Comparison of ENCODE assay signal across 10 cellular contexts in genomic region chr20:21323640-21324039, GRCh38. TPM values are rescaled to one million over a fixed set of nuclear protein-coding genes. Genes with fewer than 3 reads are reported as not detected.
A peak's percentile ranks its signal among the peaks of the same experiment; 100 is the strongest.
DNase-seq lines count a peak whose midpoint lies in the region; ATAC-seq, FAIRE-seq and TF ChIP-seq lines count a peak whose summit lies in the region.
"Had no signal": no experiment of that assay in that cellular context is flagged by ENCODE, and none has a peak within 500 bp of the region (broad histone marks: within the 10 kb centered on the region; RNA-seq: fewer than 3 reads in every experiment).

No MANE protein-coding gene starts in this region.

- H3K36me3 ChIP-seq in endothelial cell of umbilical vein (ENCODE audit: control insufficient read depth in 2 of 2, extremely low read depth in 1 of 2, insufficient read depth in 2 of 2, low read length in 2 of 2) = no peaks in the 10 kb centered on the region
- H3K36me3 ChIP-seq: thoracic aorta had no signal

- DNase-seq in GM04504 (ENCODE audit: low read depth) (peak; percentile 61), NCI-H2196 treated with DMSO at 0.1 percent for 48 hours (lab: John Stamatoyannopoulos, UW; ENCODE audit: unreplicated experiment) (peak; percentile 7), endothelial cell of umbilical vein (ENCODE audit: low read depth, low spot score) (peak; percentile 89), GM12892 (ENCODE audit: insufficient read length) (no peak)
- DNase-seq in natural killer cell treated with Interleukin-12 subunit alpha and Interleukin-12 subunit beta and Interleukin-15 and Interleukin-18, amount 100 ng/mL, for 72 hours (ENCODE audit: low spot score) = no peak
- no peak for DNase-seq in T-helper 2 cell treated with Interferon-gamma antibody and Interleukin-4, amounts not matched to agents 5 μg/mL and 100 μg/mL, for 36 hours (ENCODE audit: low spot score)
- DNase-seq: left cardiac atrium, NCI-H146 had no signal

- no peak overlapping the region for H2AFZ ChIP-seq in endothelial cell of umbilical vein (ENCODE audit: low read depth, low read length)

- dilution Hi-C loops in endothelial cell of umbilical vein (cut with MboI; ENCODE audit: extremely low pct_ligation_motif_present, low sequenced_read_pairs) = no loop called here

- H3K27me3 ChIP-seq in endothelial cell of umbilical vein (ENCODE audit: control insufficient read depth in 2 of 2, insufficient read depth in 2 of 2, low read length in 2 of 2) = no peaks in the 10 kb centered on the region

- no peaks in the 10 kb centered on the region for H3K27me3 Mint-ChIP-seq in natural killer cell treated with Interleukin-12 subunit alpha and Interleukin-12 subunit beta and Interleukin-15 and Interleukin-18, amount 100 ng/mL, for 72 hours
- H3K27me3 Mint-ChIP-seq in T-helper 2 cell treated with Interferon-gamma antibody and Interleukin-4, amounts not matched to agents 5 μg/mL and 100 μg/mL, for 36 hours (ENCODE audit: low read depth) = no peaks in the 10 kb centered on the region

- no peak for ATAC-seq in natural killer cell treated with Interleukin-12 subunit alpha and Interleukin-12 subunit beta and Interleukin-15 and Interleukin-18, amount 100 ng/mL, for 72 hours
- no peak for ATAC-seq in HG03025 (IDR thresholded peaks at IDR 0.05; ENCODE audit: low FRiP score, unreplicated experiment)

- CTCF ChIA-PET in endothelial cell of umbilical vein (lab: Charles Lee) = interaction anchor here (0.7 to 1.6 kb wide), 7 partner anchors 9 to 88 kb away, joined by 3 to 5 read pairs (median 3); no protein-coding TSS in a partner anchor

- no peak overlapping the region for H3K27ac Mint-ChIP-seq in natural killer cell treated with Interleukin-12 subunit alpha and Interleukin-12 subunit beta and Interleukin-15 and Interleukin-18, amount 100 ng/mL, for 72 hours
- H3K27ac Mint-ChIP-seq in T-helper 2 cell treated with Interferon-gamma antibody and Interleukin-4, amounts not matched to agents 5 μg/mL and 100 μg/mL, for 36 hours = no peak overlapping the region

- H3K4me2 ChIP-seq in endothelial cell of umbilical vein (ENCODE audit: insufficient read depth, low read length) = peak overlapping the region; percentile 31

- no peaks in the 10 kb centered on the region for H3K9me1 ChIP-seq in endothelial cell of umbilical vein (replicated peaks; ENCODE audit: control insufficient read depth, extremely low read depth, insufficient read depth, low read length)

- peaks cover 97% of the 10 kb centered on the region for H3K79me2 ChIP-seq in endothelial cell of umbilical vein (ENCODE audit: control insufficient read depth, insufficient read depth, low read length)

- H4K20me1 ChIP-seq in endothelial cell of umbilical vein (replicated peaks; ENCODE audit: control insufficient read depth, extremely low read depth, insufficient read depth, low read length) = peaks cover 8% of the 10 kb centered on the region

- no peak for TF ChIP-seq CTCF in endothelial cell of umbilical vein (IDR thresholded peaks at IDR 0.05; ENCODE audit: extremely low read depth in 1 of 2, insufficient read depth in 1 of 2, low read depth in 1 of 2, low read length in 2 of 2)

- H3K4me3 ChIP-seq in endothelial cell of umbilical vein (replicated peaks in 1 of 3; ENCODE audit: insufficient read depth in 1 of 3, low read depth in 1 of 3, low read length in 3 of 3) = no peak overlapping the region
- H3K4me3 ChIP-seq: thoracic aorta had no signal

- BruUV-seq in endothelial cell of umbilical vein (replicated peaks; lab: Mats Ljungman, UMichigan) = no TSS peak

- H3K9me3 ChIP-seq in endothelial cell of umbilical vein (replicated peaks; ENCODE audit: control insufficient read depth, insufficient read depth, low read length) = no peaks in the 10 kb centered on the region

- POLR2A ChIA-PET in endothelial cell of umbilical vein (lab: Charles Lee) = interaction anchor here (1.2 kb wide), 1 partner anchor 9 kb away, joined by 3 read pairs; no protein-coding TSS in a partner anchor

- H3K4me1 Mint-ChIP-seq in natural killer cell treated with Interleukin-12 subunit alpha and Interleukin-12 subunit beta and Interleukin-15 and Interleukin-18, amount 100 ng/mL, for 72 hours (ENCODE audit: low read depth in 2 of 2) = peaks cover 55% of the 10 kb centered on the region in 2 donors
- peaks cover 36% of the 10 kb centered on the region for H3K4me1 Mint-ChIP-seq in T-helper 2 cell treated with Interferon-gamma antibody and Interleukin-4, amounts not matched to agents 5 μg/mL and 100 μg/mL, for 36 hours (ENCODE audit: low read depth)

- peak; percentile 78 for FAIRE-seq in endothelial cell of umbilical vein (lab: Jason Lieb, UNC)
- FAIRE-seq in GM12892 (lab: Jason Lieb, UNC) = no peak

- H3K9me3 Mint-ChIP-seq in natural killer cell treated with Interleukin-12 subunit alpha and Interleukin-12 subunit beta and Interleukin-15 and Interleukin-18, amount 100 ng/mL, for 72 hours = peaks cover 3% of the 10 kb centered on the region
- peaks cover 22% of the 10 kb centered on the region for H3K9me3 Mint-ChIP-seq in T-helper 2 cell treated with Interferon-gamma antibody and Interleukin-4, amounts not matched to agents 5 μg/mL and 100 μg/mL, for 36 hours

- peak overlapping the region; percentile 14 for H3K4me3 Mint-ChIP-seq in natural killer cell treated with Interleukin-12 subunit alpha and Interleukin-12 subunit beta and Interleukin-15 and Interleukin-18, amount 100 ng/mL, for 72 hours
- H3K4me3 Mint-ChIP-seq in T-helper 2 cell treated with Interferon-gamma antibody and Interleukin-4, amounts not matched to agents 5 μg/mL and 100 μg/mL, for 36 hours = no peak overlapping the region

- no peak overlapping the region for H3K9ac ChIP-seq in endothelial cell of umbilical vein (replicated peaks; ENCODE audit: extremely low read depth, insufficient read depth, low read length)

- TF ChIP-seq POLR2A in endothelial cell of umbilical vein (IDR thresholded peaks at IDR 0.05; ENCODE audit: low read depth, low read length) (no peak), GM12892 (IDR thresholded peaks at IDR 0.05; ENCODE audit: low read depth, low read length) (no peak)

- peak overlapping the region; percentile 32 for H3K27ac ChIP-seq in endothelial cell of umbilical vein (ENCODE audit: insufficient read depth, low read depth, low read length)
- H3K27ac ChIP-seq: thoracic aorta had no signal

- peaks cover 12% of the 10 kb centered on the region for H3K36me3 Mint-ChIP-seq in natural killer cell treated with Interleukin-12 subunit alpha and Interleukin-12 subunit beta and Interleukin-15 and Interleukin-18, amount 100 ng/mL, for 72 hours
- H3K36me3 Mint-ChIP-seq in T-helper 2 cell treated with Interferon-gamma antibody and Interleukin-4, amounts not matched to agents 5 μg/mL and 100 μg/mL, for 36 hours (ENCODE audit: low read depth) = peaks cover 34% of the 10 kb centered on the region

- intact Hi-C loops in endothelial cell of umbilical vein (cut with micrococcal nuclease) = loop anchor here (1.0 to 2.0 kb wide), 2 partner anchors 15 to 20 kb away; partner anchors contain the start of gene XRN2

- H3K4me1 ChIP-seq in endothelial cell of umbilical vein (ENCODE audit: control insufficient read depth, extremely low read depth, insufficient read depth, low read length) = peaks cover 34% of the 10 kb centered on the region

TF ChIP-seq in endothelial cell of umbilical vein, 7 proteins besides CTCF, POLR2A, EP300 and RAD21:
- TF ChIP-seq JUN (IDR thresholded peaks at IDR 0.05; ENCODE audit: borderline replicate concordance, insufficient read depth, insufficient read length, low read depth) (peak; percentile 47), POLR2AphosphoS5 (IDR thresholded peaks at IDR 0.05; ENCODE audit: insufficient read depth, low read depth, low read length) (no peak), MYC (IDR thresholded peaks at IDR 0.05; ENCODE audit: low read depth, low read length) (no peak), FOS (IDR thresholded peaks at IDR 0.05; ENCODE audit: borderline replicate concordance, insufficient read depth, low read length) (peak; percentile 53), GATA2 (IDR thresholded peaks at IDR 0.05; ENCODE audit: insufficient read depth, insufficient read length, low read depth, low read length) (no peak), EZH2 (IDR thresholded peaks at IDR 0.05; ENCODE audit: borderline replicate concordance, low read depth, low read length, severe bottlenecking) (no peak)

RNA-seq across cellular contexts. Expression of gene XRN2, which starts 20.5 kb away (rescaled TPM):
- 62.5 and 66.6 TPM in 2 replicates for total RNA-seq in endothelial cell of umbilical vein
- polyA plus RNA-seq in endothelial cell of umbilical vein = 25.4 and 32.3 TPM in 2 replicates
- 44.0 and 49.3 TPM in 2 replicates for polyA plus RNA-seq in endothelial cell of umbilical vein (2011; cell fraction: cytosol; rRNA removed)
- polyA plus RNA-seq in endothelial cell of umbilical vein (2011; cell fraction: nucleus; rRNA removed) = 60.5 and 68.3 TPM in 2 replicates
- polyA plus RNA-seq in endothelial cell of umbilical vein (2012) = 57.0 and 78.8 TPM in 2 replicates
- 38.2 and 39.4 TPM in 2 replicates for polyA minus RNA-seq in endothelial cell of umbilical vein
- polyA minus RNA-seq in endothelial cell of umbilical vein (2011; cell fraction: cytosol; rRNA and poly(A)+ RNA removed) = 14.1 TPM
- 30.7 and 38.6 TPM in 2 replicates for polyA minus RNA-seq in endothelial cell of umbilical vein (2011; cell fraction: nucleus; rRNA and poly(A)+ RNA removed)
- total RNA-seq in natural killer cell treated with Interleukin-12 subunit alpha and Interleukin-12 subunit beta and Interleukin-15 and Interleukin-18, amount 100 ng/mL, for 72 hours = 10 to 100 TPM; 62.1 to 68.6 TPM
- polyA plus RNA-seq in GM12892 (2012; ENCODE audit: missing spikeins) = 61.0 TPM

Comparison
In these comparisons a context has a peak if more than half of its experiments do, and no peak if none do; other contexts are left out.
1. DNase-seq: peak in GM04504 (single experiment), NCI-H2196 treated with DMSO at 0.1 percent for 48 hours (single experiment) and endothelial cell of umbilical vein (single experiment); none in natural killer cell treated with Interleukin-12 subunit alpha and Interleukin-12 subunit beta and Interleukin-15 and Interleukin-18, amount 100 ng/mL, for 72 hours (single experiment), GM12892 (single experiment) and T-helper 2 cell treated with Interferon-gamma antibody and Interleukin-4, amounts not matched to agents 5 μg/mL and 100 μg/mL, for 36 hours (single experiment).